In the genomic region with DNA sequence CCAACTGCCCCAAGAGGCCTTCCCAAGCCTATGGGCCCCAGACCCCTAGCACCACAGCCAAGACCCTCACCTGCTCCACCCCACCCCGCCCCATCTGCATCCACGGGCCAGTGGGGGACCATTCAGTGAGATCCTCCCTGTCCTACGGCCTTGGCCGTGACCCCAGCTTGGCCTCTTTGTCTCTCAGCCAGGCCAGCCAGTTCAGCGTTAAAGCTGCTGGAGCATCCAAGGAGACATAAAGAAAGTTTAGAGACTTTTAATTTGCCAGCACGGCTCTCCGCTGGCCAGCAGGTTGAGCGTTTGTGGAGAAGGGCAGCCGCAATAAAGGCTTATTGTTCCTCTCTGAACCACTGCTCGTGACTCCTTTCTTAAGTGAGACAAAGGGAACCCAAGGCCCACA, we compare ENCODE assay signal across 21 cellular contexts. TPM values are rescaled to one million over a fixed set of nuclear protein-coding genes. Genes with fewer than 3 reads are reported as not detected.
DNase-seq lines count a peak whose midpoint lies in the region; ATAC-seq, FAIRE-seq and TF ChIP-seq lines count a peak whose summit lies in the region.
"Had no signal": no experiment of that assay in that cellular context is flagged by ENCODE, and none has a peak within 500 bp of the region (broad histone marks: within the 10 kb centered on the region; RNA-seq: fewer than 3 reads in every experiment).

No MANE protein-coding gene starts in this region.

- peak overlapping the region; percentile 20 for H3K4me2 ChIP-seq in neuronal stem cell (ENCODE audit: insufficient read depth, low read length, poor library complexity, severe bottlenecking)

- TF ChIP-seq CTCF in RWPE2 (IDR thresholded peaks at IDR 0.05; ENCODE audit: poor library complexity, severe bottlenecking): no peak
- TF ChIP-seq CTCF in kidney (IDR thresholded peaks at IDR 0.05; ENCODE audit: borderline replicate concordance, extremely low read depth, insufficient read depth): no peak
- no peak for TF ChIP-seq CTCF in spleen (IDR thresholded peaks at IDR 0.05 in 8 of 11, conservative IDR thresholded peaks at IDR 0.05 in 3 of 11)

- H3K4ac ChIP-seq in neuronal stem cell (ENCODE audit: low read length): no peak overlapping the region

- no peak for FAIRE-seq in kidney (lab: Jason Lieb, UNC)
- FAIRE-seq: A204.1, D721Med, G401.6, GM12892, GM18507, H1 had no signal

- no peak overlapping the region for H3K14ac ChIP-seq in neuronal stem cell (ENCODE audit: low read length)

- no peak overlapping the region for H3K23ac ChIP-seq in neuronal stem cell (ENCODE audit: low read depth, low read length, poor library complexity)

- H3K9ac ChIP-seq in kidney (ENCODE audit: low read length in 2 of 2) (no peak overlapping the region), neuronal stem cell (ENCODE audit: low read depth, low read length, poor library complexity) (no peak overlapping the region)

- H3K18ac ChIP-seq in neuronal stem cell (ENCODE audit: low read length): peak overlapping the region; percentile 87

- H3K36me3 ChIP-seq in RWPE2 (ENCODE audit: low read depth) (no peaks in the 10 kb centered on the region), kidney (ENCODE audit: control insufficient read depth in 1 of 2, insufficient read depth in 2 of 2, low read length in 2 of 2) (no peaks in the 10 kb centered on the region), neuronal stem cell (replicated peaks in 1 of 2; ENCODE audit: control insufficient read depth in 2 of 2, insufficient read depth in 2 of 2, low read length in 2 of 2) (no peaks in the 10 kb centered on the region), spleen (no peaks in the 10 kb centered on the region)
- H3K36me3 ChIP-seq: BE2C, HAP-1 had no signal

- no CpG with 5 or more reads among the region's 10 CpGs for WGBS in neuronal stem cell (ENCODE audit: extremely low coverage in 2 of 2, insufficient read length in 2 of 2, insufficient replicate concordance in 1 of 2), 2 donors
- WGBS in spleen, 5 donors: 86 to 95% (median 86%) methylated on average over 10 of the region's 10 CpGs

- ATAC-seq in RWPE2 (ENCODE audit: low read depth) (no peak), GM21717 (IDR thresholded peaks at IDR 0.05; ENCODE audit: unreplicated experiment) (no peak), GM18861 (IDR thresholded peaks at IDR 0.05; ENCODE audit: unreplicated experiment) (no peak)

- H3K4me1 ChIP-seq in RWPE2 (ENCODE audit: insufficient read depth, poor library complexity, severe bottlenecking): no peaks in the 10 kb centered on the region
- no peaks in the 10 kb centered on the region for H3K4me1 ChIP-seq in kidney (ENCODE audit: control insufficient read depth in 1 of 2, insufficient read depth in 1 of 2, low read depth in 1 of 2, low read length in 2 of 2)
- peaks cover 6 to 20% of the 10 kb centered on the region in 2 donors for H3K4me1 ChIP-seq in neuronal stem cell (ENCODE audit: control insufficient read depth in 2 of 2, insufficient read depth in 1 of 2, low read depth in 1 of 2, low read length in 2 of 2)
- no peaks in the 10 kb centered on the region for H3K4me1 ChIP-seq in spleen
- H3K4me1 ChIP-seq: Caco-2, HAP-1 had no signal

- TF ChIP-seq POLR2A in spleen (IDR thresholded peaks at IDR 0.05) (no peak), erythroblast (IDR thresholded peaks at IDR 0.05; ENCODE audit: low read length) (no peak)

- intact Hi-C loops in kidney (cut with DNase I): no loop called here
- intact Hi-C loops in spleen (cut with DNase I; ENCODE audit: low total_unique reads): no loop called here

- H2BK5ac ChIP-seq in neuronal stem cell (ENCODE audit: low read length): no peak overlapping the region

- peak overlapping the region; percentile 30 for H2AK5ac ChIP-seq in neuronal stem cell (ENCODE audit: low read depth, low read length)

- DNase-seq in RWPE2 (ENCODE audit: low spot score) (peak; percentile 24), kidney (peak; percentile 46), neuronal stem cell (ENCODE audit: low spot score) (peak; percentile 47), spleen (peak; percentile 64), NCI-H2107 treated with DMSO at 0.1 percent for 48 hours (lab: John Stamatoyannopoulos, UW; ENCODE audit: unreplicated experiment) (no peak), erythroblast (lab: John Stamatoyannopoulos, UW) (no peak)
- DNase-seq: ACHN; BE2C; C1 segment of cervical spinal cord; Caco-2; CD4-positive, alpha-beta T cell had no signal

- H2BK120ac ChIP-seq in neuronal stem cell (ENCODE audit: low read depth, low read length): no peak overlapping the region

- no peak overlapping the region for H2BK12ac ChIP-seq in neuronal stem cell (ENCODE audit: low read length)

- no peaks in the 10 kb centered on the region for H3K27me3 ChIP-seq in RWPE2 (ENCODE audit: insufficient read depth, poor library complexity, severe bottlenecking)
- H3K27me3 ChIP-seq in neuronal stem cell (ENCODE audit: control insufficient read depth in 3 of 3, insufficient read depth in 3 of 3, low read depth in 1 of 3, low read length in 3 of 3): peaks cover 0 to 64% (median 16%) of the 10 kb centered on the region in 3 experiments
- no peaks in the 10 kb centered on the region for H3K27me3 ChIP-seq in spleen (replicated peaks in 1 of 7)
- H3K27me3 ChIP-seq: BE2C had no signal

- no peak overlapping the region for H4K8ac ChIP-seq in neuronal stem cell (ENCODE audit: low read depth, low read length)

- H3K27ac ChIP-seq in RWPE2 (ENCODE audit: poor library complexity, severe bottlenecking) (no peak overlapping the region), kidney (ENCODE audit: low read depth in 2 of 2, low read length in 2 of 2) (no peak overlapping the region), neuronal stem cell (replicated peaks; ENCODE audit: low read length) (no peak overlapping the region), spleen (no peak overlapping the region)
- H3K27ac ChIP-seq: HL-60 had no signal

- no peak overlapping the region for H2AFZ ChIP-seq in neuronal stem cell (ENCODE audit: low read length)

- H3K79me1 ChIP-seq in neuronal stem cell (ENCODE audit: low read depth, low read length): no peaks in the 10 kb centered on the region

- H4K91ac ChIP-seq in neuronal stem cell (ENCODE audit: low read depth, low read length, poor library complexity): no peak overlapping the region

- no peak overlapping the region for H3K4me3 ChIP-seq in RWPE2 (ENCODE audit: severe bottlenecking)
- no peak overlapping the region for H3K4me3 ChIP-seq in kidney (ENCODE audit: low read length in 2 of 2)
- H3K4me3 ChIP-seq in neuronal stem cell (ENCODE audit: low read length in 2 of 2): no peak overlapping the region
- H3K4me3 ChIP-seq in spleen: no peak overlapping the region
- H3K4me3 ChIP-seq: HAP-1 had no signal

- no peak overlapping the region for H2BK15ac ChIP-seq in neuronal stem cell (ENCODE audit: low read length)

- no peaks in the 10 kb centered on the region for H3K9me3 ChIP-seq in RWPE2 (ENCODE audit: severe bottlenecking)
- no peaks in the 10 kb centered on the region for H3K9me3 ChIP-seq in kidney (ENCODE audit: control insufficient read depth in 1 of 2, low read length in 2 of 2)
- no peaks in the 10 kb centered on the region for H3K9me3 ChIP-seq in neuronal stem cell (replicated peaks in 1 of 2; ENCODE audit: control insufficient read depth in 2 of 2, insufficient read depth in 1 of 2, low read depth in 1 of 2, low read length in 2 of 2)
- no peaks in the 10 kb centered on the region for H3K9me3 ChIP-seq in spleen
- H3K9me3 ChIP-seq: BE2C, Caco-2, HAP-1 had no signal

RNA-seq across cellular contexts. Expression of gene LMO1, which starts 49.3 kb away (rescaled TPM):
- total RNA-seq in kidney: not detected
- 0.95 TPM for polyA plus RNA-seq in kidney (ENCODE audit: insufficient read depth, low read depth, low replicate concordance)
- 9.9 TPM for polyA plus RNA-seq in neuronal stem cell (2013, experiment 1 of 2)
- polyA plus RNA-seq in neuronal stem cell (2013, experiment 2 of 2): 9.4 TPM
- 1 to 10 TPM in 2 of 7 donors, under 1 TPM in 1, not detected in 4; 0.57 to 1.0 (median 1.0) TPM for total RNA-seq in spleen
- polyA plus RNA-seq in spleen: under 1 TPM in 2 of 3 donors, not detected in 1; 0.17 to 0.20 TPM
- total RNA-seq: Caco-2; CD4-positive, alpha-beta T cell; H1 had no signal

Comparison
In these comparisons a context has a peak if more than half of its experiments do, and no peak if none do; other contexts are left out.
1. DNase-seq: peak in RWPE2 (single experiment), kidney (single experiment), neuronal stem cell (single experiment) and spleen (single experiment); none in NCI-H2107 treated with DMSO at 0.1 percent for 48 hours (single experiment) and erythroblast (0 of 2).